In the genomic region with DNA sequence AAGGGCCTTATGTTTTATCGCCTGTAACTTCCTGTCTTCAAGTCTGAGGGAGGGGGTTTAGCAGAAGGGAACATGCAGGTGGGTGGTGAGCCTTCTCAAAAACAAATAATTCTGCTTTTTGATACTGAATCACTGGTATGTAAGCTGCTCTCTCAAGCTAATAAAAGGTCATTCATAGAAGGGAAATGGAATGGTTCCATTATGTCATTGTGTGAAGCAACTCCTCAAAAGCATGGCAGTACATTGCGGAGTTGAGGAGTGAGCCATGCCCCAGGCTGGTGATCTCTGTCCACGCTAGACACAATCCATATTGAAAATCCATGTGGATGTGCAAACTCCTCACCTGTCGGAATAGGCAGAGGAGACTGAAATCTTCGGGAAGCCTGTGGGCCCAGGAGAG, we compare ENCODE assay signal across 24 cellular contexts.
"Had no signal": no experiment of that assay in that cellular context is flagged by ENCODE, and none has a peak within 500 bp of the region (broad histone marks: within the 10 kb centered on the region; RNA-seq: fewer than 3 reads in every experiment).

No MANE protein-coding gene starts in this region.

- ATAC-seq: activated CD8-positive, alpha-beta memory T cell treated with anti-CD3 and anti-CD28 coated beads, Interleukin-2, amount 10 ng/mL, durations not matched to agents 7 days and 5 days; PC-3 had no signal

- H3K4me1 ChIP-seq: breast epithelium, SJSA1 had no signal

- H3K9me3 ChIP-seq: breast epithelium, SJSA1 had no signal

- H3K36me3 Mint-ChIP-seq: activated naive CD4-positive, alpha-beta T cell treated with anti-CD3 and anti-CD28 coated beads, Interleukin-2, amount 50 U/mL, for 24 hours had no signal

- H3K9me3 Mint-ChIP-seq: activated B cell treated with CpG ODN at 0.5 μM for 24 hours; activated naive CD4-positive, alpha-beta T cell treated with anti-CD3 and anti-CD28 coated beads, Interleukin-2, amount 50 U/mL, for 24 hours; activated T-cell treated with anti-CD3 and anti-CD28 coated beads, Interleukin-2, amount 50 U/mL, for 24 hours had no signal

- DNase-seq: activated B cell treated with CpG ODN at 0.5 μM for 24 hours; activated CD4-positive, alpha-beta T cell treated with anti-CD3 and anti-CD28 coated beads for 1 hour; activated CD4-positive, alpha-beta T cell treated with anti-CD3 and anti-CD28 coated beads, Interleukin-2, amount 10 ng/mL, durations not matched to agents 24 days and 14 days; activated CD4-positive, alpha-beta T cell treated with anti-CD3 and anti-CD28 coated beads, Interleukin-2, amount 50 U/mL, for 48 hours; activated CD8-positive, alpha-beta memory T cell treated with anti-CD3 and anti-CD28 coated beads, Interleukin-2, amount 10 ng/mL, durations not matched to agents 7 days and 5 days; activated effector memory CD4-positive, alpha-beta T cell treated with Interleukin-2 at 50 U/mL for 16 hours; activated naive CD4-positive, alpha-beta T cell; activated T-cell treated with anti-CD3 and anti-CD28 coated beads, Interleukin-2, amount 50 U/mL, for 24 hours; aorta; caudate nucleus; NCI-H1048; NCI-H146; NCI-H1930; NCI-H2107; NCI-H345; NCI-H510A; NCI-H774; PC-3; SHP77 had no signal

- H3K27ac Mint-ChIP-seq: activated B cell treated with CpG ODN at 0.5 μM for 24 hours; activated CD4-positive, alpha-beta T cell treated with anti-CD3 and anti-CD28 coated beads, Interleukin-2, amount 10 ng/mL, durations not matched to agents 24 days and 14 days; activated CD8-positive, alpha-beta memory T cell treated with anti-CD3 and anti-CD28 coated beads, Interleukin-2, amount 10 ng/mL, durations not matched to agents 7 days and 5 days; activated naive CD4-positive, alpha-beta T cell treated with anti-CD3 and anti-CD28 coated beads, Interleukin-2, amount 50 U/mL, for 24 hours; activated T-cell treated with anti-CD3 and anti-CD28 coated beads, Interleukin-2, amount 50 U/mL, for 24 hours; activated T-helper 1 cell treated with anti-CD3 and anti-CD28 coated beads, Interleukin-12 subunit alpha, Interleukin-12 subunit beta, Interleukin-2, Interleukin-4 antibody, amounts not matched to agents 30 ng/mL and 10 ng/mL and 1 ng/mL, durations not matched to agents 14 hours and 24 hours and 36 hours; T-helper 1 cell treated with Interleukin-12 subunit alpha and Interleukin-12 subunit beta and Interleukin-4 antibody, amounts not matched to agents 30 μg/mL and 1 μg/mL, for 36 hours had no signal

- H3K4me3 Mint-ChIP-seq: activated B cell treated with CpG ODN at 0.5 μM for 24 hours; activated CD4-positive, alpha-beta T cell treated with anti-CD3 and anti-CD28 coated beads, Interleukin-2, amount 10 ng/mL, durations not matched to agents 24 days and 14 days; activated CD8-positive, alpha-beta memory T cell treated with anti-CD3 and anti-CD28 coated beads, Interleukin-2, amount 10 ng/mL, durations not matched to agents 7 days and 5 days; activated naive CD4-positive, alpha-beta T cell treated with anti-CD3 and anti-CD28 coated beads, Interleukin-2, amount 50 U/mL, for 24 hours; activated T-cell treated with anti-CD3 and anti-CD28 coated beads, Interleukin-2, amount 50 U/mL, for 24 hours; activated T-helper 1 cell treated with anti-CD3 and anti-CD28 coated beads, Interleukin-12 subunit alpha, Interleukin-12 subunit beta, Interleukin-2, Interleukin-4 antibody, amounts not matched to agents 30 ng/mL and 10 ng/mL and 1 ng/mL, durations not matched to agents 14 hours and 24 hours and 36 hours; T-helper 1 cell treated with Interleukin-12 subunit alpha and Interleukin-12 subunit beta and Interleukin-4 antibody, amounts not matched to agents 30 μg/mL and 1 μg/mL, for 36 hours had no signal

- H3K27ac ChIP-seq: breast epithelium, SJSA1 had no signal

- H3K27me3 Mint-ChIP-seq: activated CD4-positive, alpha-beta T cell treated with anti-CD3 and anti-CD28 coated beads, Interleukin-2, amount 10 ng/mL, durations not matched to agents 24 days and 14 days; activated CD8-positive, alpha-beta memory T cell treated with anti-CD3 and anti-CD28 coated beads, Interleukin-2, amount 10 ng/mL, durations not matched to agents 7 days and 5 days; activated naive CD4-positive, alpha-beta T cell treated with anti-CD3 and anti-CD28 coated beads, Interleukin-2, amount 50 U/mL, for 24 hours; activated T-cell treated with anti-CD3 and anti-CD28 coated beads, Interleukin-2, amount 50 U/mL, for 24 hours had no signal

- H3K4me1 Mint-ChIP-seq: activated B cell treated with CpG ODN at 0.5 μM for 24 hours; activated naive CD4-positive, alpha-beta T cell treated with anti-CD3 and anti-CD28 coated beads, Interleukin-2, amount 50 U/mL, for 24 hours had no signal

- H3K27me3 ChIP-seq: breast epithelium had no signal

- H3K36me3 ChIP-seq: breast epithelium, SJSA1 had no signal

- H3K4me3 ChIP-seq: breast epithelium, SJSA1 had no signal
